ENCODE assay signal across 3 cellular contexts in the genomic region with DNA sequence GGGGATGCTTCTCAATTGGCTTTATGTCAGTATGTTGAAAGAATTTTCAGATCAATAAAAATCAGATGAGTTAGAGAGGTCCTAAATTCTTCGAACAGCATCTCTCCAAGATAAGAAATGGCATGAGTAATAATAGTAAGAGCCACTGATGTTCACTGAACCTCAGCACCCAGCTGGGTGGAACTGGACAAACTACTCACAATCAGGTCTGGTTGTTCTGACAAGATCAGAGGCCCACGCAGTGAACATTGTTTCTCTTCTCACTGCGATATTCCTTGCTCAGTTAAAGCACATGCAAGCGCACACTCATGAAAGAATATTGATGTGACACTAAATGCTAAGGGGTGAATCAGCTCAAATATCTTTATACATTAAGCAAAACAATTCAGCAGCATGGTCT.
"Had no signal": no experiment of that assay in that cellular context is flagged by ENCODE, and none has a peak within 500 bp of the region (broad histone marks: within the 10 kb centered on the region; RNA-seq: fewer than 3 reads in every experiment).

No MANE protein-coding gene starts in this region.

- DNase-seq: GDM1, GF-D8 had no signal

- H3K4me3 ChIP-seq: GM12878 had no signal
